ENCODE assay signal across 1 cellular context in the genomic region with DNA sequence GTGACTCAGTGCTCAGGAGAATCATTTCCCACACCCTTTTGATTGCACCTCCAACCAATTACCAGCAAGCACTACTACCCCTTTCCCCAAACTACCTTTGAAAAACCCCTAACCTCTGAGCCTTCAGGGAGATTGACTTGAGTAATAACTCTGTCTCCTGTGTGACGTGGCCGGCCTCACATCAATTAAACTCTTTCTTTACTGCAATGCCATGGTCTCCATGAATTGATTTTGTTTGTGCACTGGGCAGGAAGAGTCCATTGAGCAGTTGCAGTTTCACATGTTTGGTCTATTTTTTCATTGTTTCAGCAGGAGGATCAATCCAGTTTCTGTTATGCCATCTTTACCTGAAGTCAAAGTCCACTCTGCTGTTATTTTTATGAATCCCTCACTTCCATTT.
TF ChIP-seq lines count a peak whose summit lies in the region.

No MANE protein-coding gene starts in this region.

TF ChIP-seq in HepG2, 621 proteins besides CTCF, POLR2A, EP300 and RAD21:
- 0 out of 2 replicates have a peak, but pooled peaks have one; percentile 37 for TF ChIP-seq ATF1 (CRISPR knock-in tag; IDR thresholded peaks at IDR 0.05)
- no peak for TF ChIP-seq NFE2 (CRISPR knock-in tag; IDR thresholded peaks at IDR 0.05)
- peak; percentile 58; the same call in 1 of the 2 replicates for TF ChIP-seq SALL1 (CRISPR knock-in tag; IDR thresholded peaks at IDR 0.05)
- TF ChIP-seq ELF3 (CRISPR knock-in tag; IDR thresholded peaks at IDR 0.05), result 0 out of 2 replicates have a peak, but pooled peaks have one; percentile 29
- TF ChIP-seq, protein P1, sequence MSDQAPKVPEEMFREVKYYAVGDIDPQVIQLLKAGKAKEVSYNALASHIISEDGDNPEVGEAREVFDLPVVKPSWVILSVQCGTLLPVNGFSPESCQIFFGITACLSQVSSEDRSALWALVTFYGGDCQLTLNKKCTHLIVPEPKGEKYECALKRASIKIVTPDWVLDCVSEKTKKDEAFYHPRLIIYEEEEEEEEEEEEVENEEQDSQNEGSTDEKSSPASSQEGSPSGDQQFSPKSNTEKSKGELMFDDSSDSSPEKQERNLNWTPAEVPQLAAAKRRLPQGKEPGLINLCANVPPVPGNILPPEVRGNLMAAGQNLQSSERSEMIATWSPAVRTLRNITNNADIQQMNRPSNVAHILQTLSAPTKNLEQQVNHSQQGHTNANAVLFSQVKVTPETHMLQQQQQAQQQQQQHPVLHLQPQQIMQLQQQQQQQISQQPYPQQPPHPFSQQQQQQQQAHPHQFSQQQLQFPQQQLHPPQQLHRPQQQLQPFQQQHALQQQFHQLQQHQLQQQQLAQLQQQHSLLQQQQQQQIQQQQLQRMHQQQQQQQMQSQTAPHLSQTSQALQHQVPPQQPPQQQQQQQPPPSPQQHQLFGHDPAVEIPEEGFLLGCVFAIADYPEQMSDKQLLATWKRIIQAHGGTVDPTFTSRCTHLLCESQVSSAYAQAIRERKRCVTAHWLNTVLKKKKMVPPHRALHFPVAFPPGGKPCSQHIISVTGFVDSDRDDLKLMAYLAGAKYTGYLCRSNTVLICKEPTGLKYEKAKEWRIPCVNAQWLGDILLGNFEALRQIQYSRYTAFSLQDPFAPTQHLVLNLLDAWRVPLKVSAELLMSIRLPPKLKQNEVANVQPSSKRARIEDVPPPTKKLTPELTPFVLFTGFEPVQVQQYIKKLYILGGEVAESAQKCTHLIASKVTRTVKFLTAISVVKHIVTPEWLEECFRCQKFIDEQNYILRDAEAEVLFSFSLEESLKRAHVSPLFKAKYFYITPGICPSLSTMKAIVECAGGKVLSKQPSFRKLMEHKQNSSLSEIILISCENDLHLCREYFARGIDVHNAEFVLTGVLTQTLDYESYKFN (CRISPR knock-in tag; conservative IDR thresholded peaks at IDR 0.05), result peak; percentile 58
- TF ChIP-seq ZFP41 (CRISPR knock-in tag; IDR thresholded peaks at IDR 0.05; ENCODE audit: borderline replicate concordance), result no peak
- TF ChIP-seq SOX13 (IDR thresholded peaks at IDR 0.05), result no peak
- TF ChIP-seq SOX13 (CRISPR knock-in tag; conservative IDR thresholded peaks at IDR 0.05 in 1 of 2, IDR thresholded peaks at IDR 0.05 in 1 of 2), result peak in 1 of 2 experiments; percentile 58; a peak in 1 of 4 replicates
- no peak for TF ChIP-seq ZMYM4 (CRISPR knock-in tag; IDR thresholded peaks at IDR 0.05)
- TF ChIP-seq CREB1 (IDR thresholded peaks at IDR 0.05), result no peak
- peak; percentile 55; the same call in 1 of the 2 replicates for TF ChIP-seq CREB1 (CRISPR knock-in tag; IDR thresholded peaks at IDR 0.05)
- 0 out of 2 replicates have a peak, but pooled peaks have one; percentile 14 for TF ChIP-seq ZNF644 (CRISPR knock-in tag; IDR thresholded peaks at IDR 0.05; ENCODE audit: low read depth)
- TF ChIP-seq POGZ (CRISPR knock-in tag; IDR thresholded peaks at IDR 0.05), result 0 out of 2 replicates have a peak, but pooled peaks have one; percentile 40
- TF ChIP-seq CREM (IDR thresholded peaks at IDR 0.05), result peak; percentile 38; the same call in 1 of the 2 replicates
- TF ChIP-seq CREM (CRISPR knock-in tag; IDR thresholded peaks at IDR 0.05), result no peak
- TF ChIP-seq SOX5 (CRISPR knock-in tag; IDR thresholded peaks at IDR 0.05; ENCODE audit: borderline replicate concordance), result peak; percentile 75
- no peak for TF ChIP-seq PHF5A (CRISPR knock-in tag; IDR thresholded peaks at IDR 0.05; ENCODE audit: low read depth, unreplicated experiment)
- TF ChIP-seq HNF4A (CRISPR knock-in tag; IDR thresholded peaks at IDR 0.05), result peak; percentile 48; the same call in 1 of the 2 replicates
- 0 out of 2 replicates have a peak, but pooled peaks have one; percentile 38 for TF ChIP-seq GATAD2A (CRISPR knock-in tag; IDR thresholded peaks at IDR 0.05)
- TF ChIP-seq, protein P2, sequence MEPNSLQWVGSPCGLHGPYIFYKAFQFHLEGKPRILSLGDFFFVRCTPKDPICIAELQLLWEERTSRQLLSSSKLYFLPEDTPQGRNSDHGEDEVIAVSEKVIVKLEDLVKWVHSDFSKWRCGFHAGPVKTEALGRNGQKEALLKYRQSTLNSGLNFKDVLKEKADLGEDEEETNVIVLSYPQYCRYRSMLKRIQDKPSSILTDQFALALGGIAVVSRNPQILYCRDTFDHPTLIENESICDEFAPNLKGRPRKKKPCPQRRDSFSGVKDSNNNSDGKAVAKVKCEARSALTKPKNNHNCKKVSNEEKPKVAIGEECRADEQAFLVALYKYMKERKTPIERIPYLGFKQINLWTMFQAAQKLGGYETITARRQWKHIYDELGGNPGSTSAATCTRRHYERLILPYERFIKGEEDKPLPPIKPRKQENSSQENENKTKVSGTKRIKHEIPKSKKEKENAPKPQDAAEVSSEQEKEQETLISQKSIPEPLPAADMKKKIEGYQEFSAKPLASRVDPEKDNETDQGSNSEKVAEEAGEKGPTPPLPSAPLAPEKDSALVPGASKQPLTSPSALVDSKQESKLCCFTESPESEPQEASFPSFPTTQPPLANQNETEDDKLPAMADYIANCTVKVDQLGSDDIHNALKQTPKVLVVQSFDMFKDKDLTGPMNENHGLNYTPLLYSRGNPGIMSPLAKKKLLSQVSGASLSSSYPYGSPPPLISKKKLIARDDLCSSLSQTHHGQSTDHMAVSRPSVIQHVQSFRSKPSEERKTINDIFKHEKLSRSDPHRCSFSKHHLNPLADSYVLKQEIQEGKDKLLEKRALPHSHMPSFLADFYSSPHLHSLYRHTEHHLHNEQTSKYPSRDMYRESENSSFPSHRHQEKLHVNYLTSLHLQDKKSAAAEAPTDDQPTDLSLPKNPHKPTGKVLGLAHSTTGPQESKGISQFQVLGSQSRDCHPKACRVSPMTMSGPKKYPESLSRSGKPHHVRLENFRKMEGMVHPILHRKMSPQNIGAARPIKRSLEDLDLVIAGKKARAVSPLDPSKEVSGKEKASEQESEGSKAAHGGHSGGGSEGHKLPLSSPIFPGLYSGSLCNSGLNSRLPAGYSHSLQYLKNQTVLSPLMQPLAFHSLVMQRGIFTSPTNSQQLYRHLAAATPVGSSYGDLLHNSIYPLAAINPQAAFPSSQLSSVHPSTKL (CRISPR knock-in tag; IDR thresholded peaks at IDR 0.05), result peak; percentile 43; the same call in 1 of the 2 replicates
- 0 out of 2 replicates have a peak, but pooled peaks have one; percentile 18 for TF ChIP-seq KAT8 (CRISPR knock-in tag; IDR thresholded peaks at IDR 0.05)
- 0 out of 2 replicates have a peak, but pooled peaks have one; percentile 22 for TF ChIP-seq MIXL1 (CRISPR knock-in tag; IDR thresholded peaks at IDR 0.05)
- TF ChIP-seq ZNF44 (CRISPR knock-in tag; IDR thresholded peaks at IDR 0.05), result peak; percentile 98
- TF ChIP-seq CBX1 (IDR thresholded peaks at IDR 0.05; ENCODE audit: low read depth), result no peak
- 0 out of 2 replicates have a peak, but pooled peaks have one; percentile 17 for TF ChIP-seq ARID3A (IDR thresholded peaks at IDR 0.05; ENCODE audit: low read depth, low read length)
- no peak for TF ChIP-seq SOX6 (IDR thresholded peaks at IDR 0.05)
- peak; percentile 84 for TF ChIP-seq SOX6 (CRISPR knock-in tag; IDR thresholded peaks at IDR 0.05)
- TF ChIP-seq ZNF556 (CRISPR knock-in tag; IDR thresholded peaks at IDR 0.05; ENCODE audit: borderline replicate concordance), result no peak
- 0 out of 2 replicates have a peak, but pooled peaks have one; percentile 22 for TF ChIP-seq HMG20A (CRISPR knock-in tag; IDR thresholded peaks at IDR 0.05; ENCODE audit: borderline replicate concordance)
